21 cellular contexts compared by ENCODE assay signal in genomic region chr16:19183187-19183586, GRCh38. TPM values are rescaled to one million over a fixed set of nuclear protein-coding genes. Genes with fewer than 3 reads are reported as not detected.
A peak's percentile ranks its signal among the peaks of the same experiment; 100 is the strongest.
DNase-seq lines count a peak whose midpoint lies in the region; ATAC-seq and TF ChIP-seq lines count a peak whose summit lies in the region.
"Had no signal": no experiment of that assay in that cellular context is flagged by ENCODE, and none has a peak within 500 bp of the region (broad histone marks: within the 10 kb centered on the region; RNA-seq: fewer than 3 reads in every experiment).

No MANE protein-coding gene starts in this region.

- H3K27ac ChIP-seq in RWPE1 = peak overlapping the region; percentile 74
- H3K27ac ChIP-seq in lower lobe of right lung = peak overlapping the region; percentile 82
- peak overlapping the region; percentile 49 for H3K27ac ChIP-seq in urinary bladder (ENCODE audit: low read depth)

- no peak overlapping the region for H3K4me3 ChIP-seq in lower lobe of right lung
- no peak overlapping the region for H3K4me3 ChIP-seq in urinary bladder (ENCODE audit: low read depth, low read length)
- H3K4me3 ChIP-seq: A549 had no signal

- TF ChIP-seq CTCF in RWPE1 (conservative IDR thresholded peaks at IDR 0.05; ENCODE audit: low read depth) (no peak), endothelial cell (IDR thresholded peaks at IDR 0.05; ENCODE audit: unreplicated experiment) (no peak), lower lobe of right lung (IDR thresholded peaks at IDR 0.05) (no peak)

- peaks cover 5% of the 10 kb centered on the region for H3K4me1 Mint-ChIP-seq in endothelial cell (ENCODE audit: unreplicated experiment)
- H3K4me1 Mint-ChIP-seq: CD8-positive, alpha-beta memory T cell had no signal

- H3K9me3 Mint-ChIP-seq in endothelial cell (ENCODE audit: unreplicated experiment) = no peaks in the 10 kb centered on the region

- POLR2A ChIA-PET in RWPE1 (lab: Yijun Ruan, JAX; ENCODE audit: low non-redundant PET) = no interaction called here

- H3K27ac Mint-ChIP-seq in endothelial cell (ENCODE audit: unreplicated experiment) = no peak overlapping the region
- H3K27ac Mint-ChIP-seq: CD8-positive, alpha-beta memory T cell had no signal

- H3K9me3 ChIP-seq in lower lobe of right lung = no peaks in the 10 kb centered on the region
- H3K9me3 ChIP-seq: A549 had no signal

- peaks cover 36% of the 10 kb centered on the region for H3K36me3 Mint-ChIP-seq in endothelial cell (ENCODE audit: low read depth, unreplicated experiment)
- H3K36me3 Mint-ChIP-seq: CD8-positive, alpha-beta memory T cell had no signal

- peaks cover 31% of the 10 kb centered on the region for H3K4me1 ChIP-seq in lower lobe of right lung
- H3K4me1 ChIP-seq in urinary bladder (ENCODE audit: insufficient read depth) = no peaks in the 10 kb centered on the region

- no peak for DNase-seq in RWPE1 (ENCODE audit: low spot score)
- no peak for DNase-seq in endothelial cell (ENCODE audit: low spot score)
- DNase-seq in lower lobe of right lung = no peak
- no peak for DNase-seq in NCI-H1417 (lab: John Stamatoyannopoulos, UW)
- DNase-seq in activated CD4-positive, CD25-positive, alpha-beta regulatory T cell treated with anti-CD3 and anti-CD28 coated beads, Interleukin-2, amount 50 U/mL, for 72 hours = no peak
- DNase-seq: CD8-positive, alpha-beta memory T cell; DMS153; Karpas-422; NCI-H1092 treated with DMSO at 0.1 percent for 48 hours; NCI-H146; NCI-H1930; NCI-H2107; NCI-H524; NCI-H748 treated with DMSO at 0.1 percent for 48 hours; NK-92 treated with Interleukin-12 subunit alpha and Interleukin-12 subunit beta, amount 100 ng/mL, for 24 hours; PC-3; SHP77 treated with DMSO at 0.1 percent for 48 hours had no signal

- H3K36me3 ChIP-seq in lower lobe of right lung = peaks cover 5% of the 10 kb centered on the region
- peaks cover 2% of the 10 kb centered on the region for H3K36me3 ChIP-seq in urinary bladder (ENCODE audit: insufficient read depth)

- H3K4me3 Mint-ChIP-seq in endothelial cell (ENCODE audit: unreplicated experiment) = peak overlapping the region; percentile 2
- H3K4me3 Mint-ChIP-seq: CD8-positive, alpha-beta memory T cell had no signal

- 84% methylated on average over 6 of the region's 6 CpGs for WGBS in urinary bladder

- H3K27me3 Mint-ChIP-seq in endothelial cell (ENCODE audit: unreplicated experiment) = peaks cover under 1% of the 10 kb centered on the region

- H3K27me3 ChIP-seq in lower lobe of right lung (ENCODE audit: low read depth) = no peaks in the 10 kb centered on the region

- CTCF ChIA-PET in RWPE1 (lab: Yijun Ruan, JAX) = no interaction called here

- intact Hi-C loops in lower lobe of right lung (cut with DNase I) = no loop called here

- no peak for ATAC-seq in lower lobe of right lung
- ATAC-seq in HG02798 (IDR thresholded peaks at IDR 0.05; ENCODE audit: poor library complexity, unreplicated experiment) = no peak
- ATAC-seq: HCT116, PC-3 had no signal

RNA-seq across cellular contexts. Expression of gene SYT17, which starts 15.1 kb away (rescaled TPM):
- total RNA-seq in endothelial cell (ENCODE audit: unreplicated experiment) (16.4 TPM), lower lobe of right lung (11.8 TPM), urinary bladder (6.5 TPM)
- 1.8 TPM for polyA plus RNA-seq in urinary bladder
- total RNA-seq: CD8-positive, alpha-beta memory T cell had no signal
- polyA plus RNA-seq: CD8-positive, alpha-beta memory T cell had no signal
